Comparison of ENCODE assay signal across 8 cellular contexts in genomic region chr2:62287895-62288589, GRCh38.
DNase-seq lines count a peak whose midpoint lies in the region; ATAC-seq and TF ChIP-seq lines count a peak whose summit lies in the region.
"Had no signal": no experiment of that assay in that cellular context is flagged by ENCODE, and none has a peak within 500 bp of the region (broad histone marks: within the 10 kb centered on the region; RNA-seq: fewer than 3 reads in every experiment).

No MANE protein-coding gene starts in this region.

- peak overlapping the region; percentile 7 for H3K27ac Mint-ChIP-seq in activated CD8-positive, alpha-beta T cell treated with anti-CD3 and anti-CD28 coated beads for 36 hours
- H3K27ac Mint-ChIP-seq: activated B cell treated with CpG ODN at 0.5 μM for 24 hours had no signal

- CTCF ChIA-PET in activated CD8-positive, alpha-beta T cell treated with anti-CD3 and anti-CD28 coated beads for 36 hours (lab: Charles Lee), result interaction anchor here (1.4 to 2.4 kb wide), 2 partner anchors 14 to 32 kb away, joined by 4 to 18 read pairs; no protein-coding TSS in a partner anchor

- peak; percentile 74 for ATAC-seq in GM18861 (IDR thresholded peaks at IDR 0.05; ENCODE audit: unreplicated experiment)
- ATAC-seq in HG03097 (IDR thresholded peaks at IDR 0.05; ENCODE audit: low FRiP score, unreplicated experiment), result peak; percentile 78
- peak; percentile 78 for ATAC-seq in activated CD8-positive, alpha-beta T cell treated with anti-CD3 and anti-CD28 coated beads for 36 hours
- ATAC-seq in Right ventricle myocardium inferior, result peak; percentile 42
- no peak for ATAC-seq in GM19467 (IDR thresholded peaks at IDR 0.05; ENCODE audit: unreplicated experiment)

- peaks cover 14% of the 10 kb centered on the region for H3K9me3 Mint-ChIP-seq in activated CD8-positive, alpha-beta T cell treated with anti-CD3 and anti-CD28 coated beads for 36 hours

- H3K36me3 Mint-ChIP-seq in activated CD8-positive, alpha-beta T cell treated with anti-CD3 and anti-CD28 coated beads for 36 hours (ENCODE audit: low read depth), result peaks cover 4% of the 10 kb centered on the region

- DNase-seq in NCI-H2107 treated with DMSO at 0.1 percent for 48 hours (lab: John Stamatoyannopoulos, UW; ENCODE audit: unreplicated experiment) (peak; percentile 69), Right ventricle myocardium inferior (ENCODE audit: missing footprints) (peak; percentile 91)
- peak; percentile 89 for DNase-seq in activated CD8-positive, alpha-beta T cell treated with anti-CD3 and anti-CD28 coated beads for 36 hours
- peak; percentile 39 for DNase-seq in stimulated activated CD8-positive, alpha-beta memory T cell treated with anti-CD3 and anti-CD28 coated beads, Interleukin-12 subunit alpha, Interleukin-12 subunit beta, amount 100 ng/mL, for 4 hours (ENCODE audit: low read depth)
- DNase-seq: activated B cell treated with CpG ODN at 0.5 μM for 24 hours had no signal

- no peak for TF ChIP-seq CTCF in activated CD8-positive, alpha-beta T cell treated with anti-CD3 and anti-CD28 coated beads for 36 hours (IDR thresholded peaks at IDR 0.05)

- intact Hi-C loops in activated CD8-positive, alpha-beta T cell treated with anti-CD3 and anti-CD28 coated beads for 36 hours (cut with micrococcal nuclease), result no loop called here
- intact Hi-C loops in Right ventricle myocardium inferior (cut with DNase I), result no loop called here

- peaks cover 26% of the 10 kb centered on the region for H3K4me1 Mint-ChIP-seq in activated CD8-positive, alpha-beta T cell treated with anti-CD3 and anti-CD28 coated beads for 36 hours (ENCODE audit: low read depth)

- H3K27me3 Mint-ChIP-seq in activated CD8-positive, alpha-beta T cell treated with anti-CD3 and anti-CD28 coated beads for 36 hours, result no peaks in the 10 kb centered on the region

- H3K4me3 Mint-ChIP-seq in activated CD8-positive, alpha-beta T cell treated with anti-CD3 and anti-CD28 coated beads for 36 hours, result no peak overlapping the region
- H3K4me3 Mint-ChIP-seq: activated B cell treated with CpG ODN at 0.5 μM for 24 hours had no signal

- POLR2A ChIA-PET in activated CD8-positive, alpha-beta T cell treated with anti-CD3 and anti-CD28 coated beads for 36 hours (lab: Charles Lee), result interaction anchor here (0.9 kb wide), 2 partner anchors 23 to 46 kb away, joined by 3 read pairs; no protein-coding TSS in a partner anchor

Comparison
In these comparisons a context has a peak if more than half of its experiments do, and no peak if none do; other contexts are left out.
1. DNase-seq: peak in every context shown above with its lines; median percentile 91 in Right ventricle myocardium inferior; 89 in activated CD8-positive, alpha-beta T cell treated with anti-CD3 and anti-CD28 coated beads for 36 hours; 69 in NCI-H2107 treated with DMSO at 0.1 percent for 48 hours; 39 in stimulated activated CD8-positive, alpha-beta memory T cell treated with anti-CD3 and anti-CD28 coated beads, Interleukin-12 subunit alpha, Interleukin-12 subunit beta, amount 100 ng/mL, for 4 hours.